ENCODE assay signal across 13 cellular contexts in genomic region chr9:69945671-69946141, GRCh38.
DNase-seq lines count a peak whose midpoint lies in the region; ATAC-seq and TF ChIP-seq lines count a peak whose summit lies in the region.
"Had no signal": no experiment of that assay in that cellular context is flagged by ENCODE, and none has a peak within 500 bp of the region (broad histone marks: within the 10 kb centered on the region; RNA-seq: fewer than 3 reads in every experiment).

No MANE protein-coding gene starts in this region.

- TF ChIP-seq CTCF in MCF 10A (IDR thresholded peaks at IDR 0.05; ENCODE audit: unreplicated experiment) (no peak), breast epithelium (IDR thresholded peaks at IDR 0.05) (no peak), chondrocyte (IDR thresholded peaks at IDR 0.05) (no peak), colonic mucosa (IDR thresholded peaks at IDR 0.05) (no peak)

- no peak overlapping the region for H3K4me3 ChIP-seq in breast epithelium
- no peak overlapping the region for H3K4me3 ChIP-seq in aorta (ENCODE audit: low read length in 2 of 2)
- H3K4me3 ChIP-seq in colonic mucosa: no peak overlapping the region
- H3K4me3 ChIP-seq: MG63 had no signal

- H3K27me3 ChIP-seq in breast epithelium: no peaks in the 10 kb centered on the region
- no peaks in the 10 kb centered on the region for H3K27me3 ChIP-seq in aorta (ENCODE audit: control insufficient read depth in 1 of 2, insufficient read depth in 2 of 2, low read length in 1 of 2)
- H3K27me3 ChIP-seq in colonic mucosa: no peaks in the 10 kb centered on the region
- H3K27me3 ChIP-seq: MG63 had no signal

- POLR2A ChIA-PET in MCF 10A (lab: Yijun Ruan, JAX): interaction anchor here (0.6 kb wide), 2 partner anchors 16 to 80 kb away, joined by 3 to 4 read pairs; no protein-coding TSS in a partner anchor

- H3K4me3 Mint-ChIP-seq in MCF 10A (ENCODE audit: unreplicated experiment) (no peak overlapping the region), chondrocyte (ENCODE audit: unreplicated experiment) (no peak overlapping the region)
- H3K4me3 Mint-ChIP-seq: activated T-cell treated with anti-CD3 and anti-CD28 coated beads, Interleukin-2, amount 50 U/mL, for 4 hours; stimulated activated naive CD8-positive, alpha-beta T cell treated with anti-CD3 and anti-CD28 coated beads, Interleukin-15, Interleukin-2, amounts not matched to agents 100 ng/mL and 50 ng/mL, for 24 hours had no signal

- H3K9me3 ChIP-seq in breast epithelium (no peaks in the 10 kb centered on the region), aorta (ENCODE audit: control insufficient read depth, low read length) (no peaks in the 10 kb centered on the region), colonic mucosa (no peaks in the 10 kb centered on the region)
- H3K9me3 ChIP-seq: MG63 had no signal

- DNase-seq in MCF 10A (ENCODE audit: unreplicated experiment) (peak; percentile 15), breast epithelium (ENCODE audit: low spot score in 2 of 2) (no peak), chondrocyte (ENCODE audit: low spot score) (no peak), medulla oblongata (ENCODE audit: extremely low spot score) (peak; percentile 45), aorta (peak in 1 of 2 donors; percentile 74), HPDE6-E6E7 (ENCODE audit: extremely low spot score) (no peak), foreskin melanocyte (no peak), colonic mucosa (no peak)
- DNase-seq: activated T-cell treated with anti-CD3 and anti-CD28 coated beads, Interleukin-2, amount 50 U/mL, for 4 hours; MG63 had no signal

- BruUV-seq in MCF 10A (replicated peaks; lab: Mats Ljungman, UMichigan): no TSS peak

- intact Hi-C loops in MCF 10A (cut with micrococcal nuclease) (loop anchor here (1.0 kb wide), 1 partner anchor 313 kb away; the partner anchor contains the start of gene SMC5), breast epithelium (cut with DNase I; ENCODE audit: low total_unique reads) (no loop called here), aorta (cut with DNase I) (no loop called here), colonic mucosa (cut with DNase I) (no loop called here)

- no peak for TF ChIP-seq POLR2A in breast epithelium (IDR thresholded peaks at IDR 0.05)

- CTCF ChIA-PET in MCF 10A (lab: Yijun Ruan, JAX): interaction anchor here (0.7 to 1.9 kb wide), 4 partner anchors 26 to 521 kb away, joined by 3 to 7 read pairs (median 3); no protein-coding TSS in a partner anchor

- peak overlapping the region; percentile 85 for H3K27ac Mint-ChIP-seq in MCF 10A (ENCODE audit: low read depth, unreplicated experiment)
- peak overlapping the region; percentile 96 for H3K27ac Mint-ChIP-seq in chondrocyte (ENCODE audit: unreplicated experiment)
- H3K27ac Mint-ChIP-seq: progenitor cell of endocrine pancreas; stimulated activated naive CD8-positive, alpha-beta T cell treated with anti-CD3 and anti-CD28 coated beads, Interleukin-15, Interleukin-2, amounts not matched to agents 100 ng/mL and 50 ng/mL, for 24 hours had no signal

- no peak overlapping the region for H3K9ac ChIP-seq in colonic mucosa (ENCODE audit: low read depth in 2 of 2, low read length in 2 of 2)

- H3K4me1 ChIP-seq in breast epithelium (no peaks in the 10 kb centered on the region), aorta (ENCODE audit: control insufficient read depth in 1 of 2, insufficient read depth in 2 of 2, low read length in 2 of 2) (no peaks in the 10 kb centered on the region), colonic mucosa (no peaks in the 10 kb centered on the region)

- WGBS in aorta, 2 donors: 3 to 7% methylated on average over 1 of the region's 1 CpG

- H3K27me3 Mint-ChIP-seq in MCF 10A (ENCODE audit: insufficient read depth, unreplicated experiment) (no peaks in the 10 kb centered on the region), chondrocyte (ENCODE audit: low read depth) (no peaks in the 10 kb centered on the region)
- H3K27me3 Mint-ChIP-seq: progenitor cell of endocrine pancreas had no signal

- H3K4me1 Mint-ChIP-seq in MCF 10A (ENCODE audit: insufficient read depth, unreplicated experiment): peaks cover 21% of the 10 kb centered on the region
- H3K4me1 Mint-ChIP-seq in chondrocyte (ENCODE audit: low read depth): peaks cover 47% of the 10 kb centered on the region

- no peaks in the 10 kb centered on the region for H3K36me3 ChIP-seq in breast epithelium
- H3K36me3 ChIP-seq in aorta (ENCODE audit: control insufficient read depth in 1 of 2, insufficient read depth in 2 of 2, low read length in 1 of 2): no peaks in the 10 kb centered on the region
- H3K36me3 ChIP-seq in colonic mucosa: no peaks in the 10 kb centered on the region
- H3K36me3 ChIP-seq: MG63 had no signal

- H3K9me3 Mint-ChIP-seq in MCF 10A (ENCODE audit: unreplicated experiment) (no peaks in the 10 kb centered on the region), chondrocyte (ENCODE audit: low read depth) (no peaks in the 10 kb centered on the region)

- ATAC-seq in aorta (ENCODE audit: low FRiP score): peak; percentile 49
- ATAC-seq: activated T-cell treated with anti-CD3 and anti-CD28 coated beads, Interleukin-2, amount 50 U/mL, for 4 hours had no signal

- H3K36me3 Mint-ChIP-seq in MCF 10A (ENCODE audit: insufficient read depth, unreplicated experiment) (no peaks in the 10 kb centered on the region), chondrocyte (ENCODE audit: low read depth) (no peaks in the 10 kb centered on the region)

- no peak overlapping the region for H3K27ac ChIP-seq in breast epithelium
- H3K27ac ChIP-seq in aorta (ENCODE audit: low read depth in 1 of 2, low read length in 2 of 2): no peak overlapping the region
- no peak overlapping the region for H3K27ac ChIP-seq in colonic mucosa
- H3K27ac ChIP-seq: C4-2B had no signal

Comparison
In these comparisons a context has a peak if more than half of its experiments do, and no peak if none do; other contexts are left out.
1. DNase-seq: peak in MCF 10A (single experiment) and medulla oblongata (single experiment); none in breast epithelium (0 of 2), chondrocyte (single experiment), HPDE6-E6E7 (single experiment), foreskin melanocyte (single experiment) and colonic mucosa (single experiment).